1 cellular context compared by ENCODE assay signal in genomic region chr20:647479-648019, GRCh38.
TF ChIP-seq lines count a peak whose summit lies in the region.

No MANE protein-coding gene starts in this region.

TF ChIP-seq in HepG2, 621 proteins besides CTCF, POLR2A, EP300 and RAD21 (continued from another document):
- TF ChIP-seq ZNF646 (CRISPR knock-in tag; IDR thresholded peaks at IDR 0.05) = no peak
- TF ChIP-seq RBAK (CRISPR knock-in tag; IDR thresholded peaks at IDR 0.05) = peak; percentile 99
- TF ChIP-seq TAF15 (IDR thresholded peaks at IDR 0.05; ENCODE audit: low read depth, low read length, poor library complexity, severe bottlenecking) = no peak
- TF ChIP-seq ZBTB42 (CRISPR knock-in tag; IDR thresholded peaks at IDR 0.05) = no peak
- no peak for TF ChIP-seq TCF7 (IDR thresholded peaks at IDR 0.05; ENCODE audit: low read depth)
- peak; percentile 39; the same call in 1 of the 2 replicates for TF ChIP-seq ZC3H4 (CRISPR knock-in tag; IDR thresholded peaks at IDR 0.05; ENCODE audit: borderline replicate concordance)
